ENCODE assay signal across 21 cellular contexts in genomic region chr20:63228786-63229185, GRCh38. TPM values are rescaled to one million over a fixed set of nuclear protein-coding genes. Genes with fewer than 3 reads are reported as not detected.
"Had no signal": no experiment of that assay in that cellular context is flagged by ENCODE, and none has a peak within 500 bp of the region (broad histone marks: within the 10 kb centered on the region; RNA-seq: fewer than 3 reads in every experiment).

No MANE protein-coding gene starts in this region.

- DNase-seq: activated CD4-positive, alpha-beta T cell treated with anti-CD3 and anti-CD28 coated beads, Interleukin-2, amount 10 ng/mL, durations not matched to agents 7 days and 5 days; activated CD8-positive, alpha-beta memory T cell treated with anti-CD3 and anti-CD28 coated beads, Interleukin-2, amount 50 U/mL, for 48 hours; activated effector memory CD4-positive, alpha-beta T cell treated with Interleukin-2 at 50 U/mL for 16 hours; activated T-cell treated with anti-CD3 and anti-CD28 coated beads, Interleukin-2, amount 50 U/mL, for 48 hours; adrenal gland; dermis blood vessel endothelial cell; effector memory CD4-positive, alpha-beta T cell; hypothalamus; midbrain; nephron progenitor cell; stimulated activated CD4-positive, alpha-beta T cell treated with anti-CD3 and anti-CD28 coated beads, Interleukin-2, amount 100 ng/mL, for 24 hours; stimulated activated naive CD4-positive, alpha-beta T cell treated with Interleukin-2 at 50 U/mL for 16 hours; tibial artery; uterus had no signal

- H3K36me3 ChIP-seq: adrenal gland, cardiac muscle cell, tibial artery, uterus had no signal

- ATAC-seq: activated CD4-positive, CD25-positive, alpha-beta regulatory T cell treated with anti-CD3 and anti-CD28 coated beads, Interleukin-2, amount 50 U/mL, for 24 hours had no signal

- H3K27ac ChIP-seq: adrenal gland, cardiac muscle cell, tibial artery, uterus had no signal

- H3K27me3 ChIP-seq: cardiac muscle cell, uterus had no signal

- H3K4me1 ChIP-seq: uterus had no signal

- H3K9me3 ChIP-seq: adrenal gland, tibial artery, uterus had no signal

- H3K4me3 ChIP-seq: adrenal gland, cardiac muscle cell, lung, tibial artery, uterus had no signal

RNA-seq across cellular contexts. Expression of gene BIRC7, which starts 6.9 kb away (rescaled TPM):
- total RNA-seq: activated CD4-positive, alpha-beta T cell treated with anti-CD3 and anti-CD28 coated beads, Interleukin-2, amount 10 ng/mL, durations not matched to agents 7 days and 5 days; dermis blood vessel endothelial cell; progenitor cell of endocrine pancreas; uterus had no signal
- polyA plus RNA-seq: cardiac muscle cell, keratinocyte had no signal

RNA-seq across cellular contexts. Expression of gene NKAIN4, which starts 25.5 kb away (rescaled TPM):
- total RNA-seq: activated CD4-positive, alpha-beta T cell treated with anti-CD3 and anti-CD28 coated beads, Interleukin-2, amount 10 ng/mL, durations not matched to agents 7 days and 5 days; cardiac muscle cell; dermis blood vessel endothelial cell; osteoblast; subcutaneous adipose tissue had no signal
- polyA plus RNA-seq: cardiac muscle cell, keratinocyte had no signal
